In the genomic region with DNA sequence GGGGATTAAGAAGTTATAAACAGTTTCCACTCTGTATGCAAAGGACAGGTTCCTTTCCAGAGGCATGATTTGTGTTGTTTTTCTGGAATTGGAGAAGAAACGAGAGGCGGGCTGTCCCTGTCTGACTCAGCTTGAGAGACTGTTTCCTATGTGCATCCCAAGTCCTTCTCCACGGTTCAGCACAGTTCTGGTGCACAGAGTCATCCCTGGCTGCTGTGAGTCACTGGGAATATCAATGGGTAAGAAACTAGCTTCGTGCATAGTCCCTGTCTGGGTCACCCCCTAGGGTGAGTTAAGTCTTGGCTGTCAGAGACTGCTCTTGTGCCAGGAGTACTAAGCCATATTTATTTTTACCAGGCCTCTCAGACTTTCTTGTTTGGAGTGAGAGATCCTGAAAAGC, we compare ENCODE assay signal across 10 cellular contexts. TPM values are rescaled to one million over a fixed set of nuclear protein-coding genes. Genes with fewer than 3 reads are reported as not detected.
DNase-seq lines count a peak whose midpoint lies in the region; ATAC-seq, FAIRE-seq and TF ChIP-seq lines count a peak whose summit lies in the region.
"Had no signal": no experiment of that assay in that cellular context is flagged by ENCODE, and none has a peak within 500 bp of the region (broad histone marks: within the 10 kb centered on the region; RNA-seq: fewer than 3 reads in every experiment).

No MANE protein-coding gene starts in this region.

- FAIRE-seq in endothelial cell of umbilical vein (lab: Jason Lieb, UNC): peak; percentile 85
- no peak for FAIRE-seq in urothelium cell line (lab: Jason Lieb, UNC)
- FAIRE-seq in GM12891 (lab: Jason Lieb, UNC): no peak
- FAIRE-seq: GM18507 had no signal

- H3K4me3 ChIP-seq in endothelial cell of umbilical vein (replicated peaks in 1 of 3; ENCODE audit: insufficient read depth in 1 of 3, low read depth in 1 of 3, low read length in 3 of 3) (no peak overlapping the region), mesodermal cell (ENCODE audit: extremely low read depth, insufficient read depth, low read length, poor library complexity, severe bottlenecking) (no peak overlapping the region)

- dilution Hi-C loops in endothelial cell of umbilical vein (cut with MboI; ENCODE audit: extremely low pct_ligation_motif_present, low sequenced_read_pairs): no loop called here

- H3K36me3 Mint-ChIP-seq in WTC11: no peaks in the 10 kb centered on the region

- H3K4me3 Mint-ChIP-seq in WTC11: no peak overlapping the region

- H3K27ac Mint-ChIP-seq in WTC11: no peak overlapping the region

- no peaks in the 10 kb centered on the region for H3K79me2 ChIP-seq in endothelial cell of umbilical vein (ENCODE audit: control insufficient read depth, insufficient read depth, low read length)

- H3K9ac ChIP-seq in endothelial cell of umbilical vein (replicated peaks; ENCODE audit: extremely low read depth, insufficient read depth, low read length): no peak overlapping the region

- DNase-seq in M059J (ENCODE audit: low read depth): peak; percentile 99
- peak; percentile 66 for DNase-seq in endothelial cell of umbilical vein (ENCODE audit: low read depth, low spot score)
- DNase-seq in urothelium cell line (ENCODE audit: low spot score): peak; percentile 54
- DNase-seq in WTC11 (ENCODE audit: low spot score): no peak
- DNase-seq in GM12891 (ENCODE audit: insufficient read length, low spot score): no peak
- DNase-seq: glutamatergic neuron, NCI-H748 treated with DMSO at 0.1 percent for 48 hours had no signal

- H2AFZ ChIP-seq in endothelial cell of umbilical vein (ENCODE audit: low read depth, low read length): no peak overlapping the region

- peaks cover 19% of the 10 kb centered on the region for H3K4me1 ChIP-seq in endothelial cell of umbilical vein (ENCODE audit: control insufficient read depth, extremely low read depth, insufficient read depth, low read length)
- peaks cover 23% of the 10 kb centered on the region for H3K4me1 ChIP-seq in mesodermal cell (ENCODE audit: control insufficient read depth, insufficient read depth, low read length, poor library complexity, severe bottlenecking)

- TF ChIP-seq CTCF in endothelial cell of umbilical vein (IDR thresholded peaks at IDR 0.05; ENCODE audit: extremely low read depth in 1 of 2, insufficient read depth in 1 of 2, low read depth in 1 of 2, low read length in 2 of 2): no peak
- TF ChIP-seq CTCF in WTC11 (IDR thresholded peaks at IDR 0.05): no peak

- POLR2A ChIA-PET in endothelial cell of umbilical vein (lab: Charles Lee): no interaction called here
- POLR2A ChIA-PET in WTC11 (lab: Charles Lee): no interaction called here

- H3K9me3 ChIP-seq in endothelial cell of umbilical vein (replicated peaks; ENCODE audit: control insufficient read depth, insufficient read depth, low read length) (no peaks in the 10 kb centered on the region), mesodermal cell (ENCODE audit: control insufficient read depth, low read length) (no peaks in the 10 kb centered on the region)

- H3K27ac ChIP-seq in endothelial cell of umbilical vein (ENCODE audit: insufficient read depth, low read depth, low read length) (no peak overlapping the region), mesodermal cell (ENCODE audit: low read depth, low read length, severe bottlenecking) (peak overlapping the region; percentile 62)

- H3K36me3 ChIP-seq in endothelial cell of umbilical vein (ENCODE audit: control insufficient read depth in 2 of 2, extremely low read depth in 1 of 2, insufficient read depth in 2 of 2, low read length in 2 of 2) (no peaks in the 10 kb centered on the region), mesodermal cell (ENCODE audit: control insufficient read depth, insufficient read depth, low read length) (peaks cover 2% of the 10 kb centered on the region)

- no TSS peak for BruUV-seq in endothelial cell of umbilical vein (replicated peaks; lab: Mats Ljungman, UMichigan)

- no peak for ATAC-seq in WTC11
- ATAC-seq in activated CD4-positive, CD25-positive, alpha-beta regulatory T cell treated with anti-CD3 and anti-CD28 coated beads, Interleukin-2, amount 50 U/mL, for 24 hours: no peak

- H3K4me2 ChIP-seq in endothelial cell of umbilical vein (ENCODE audit: insufficient read depth, low read length): no peak overlapping the region

- WGBS in mesodermal cell (ENCODE audit: insufficient coverage in 2 of 2), 2 experiments: 30 to 50% methylated on average over 1 to 2 of the region's 4 CpGs

- no peaks in the 10 kb centered on the region for H3K9me1 ChIP-seq in endothelial cell of umbilical vein (replicated peaks; ENCODE audit: control insufficient read depth, extremely low read depth, insufficient read depth, low read length)

- no peaks in the 10 kb centered on the region for H3K9me3 Mint-ChIP-seq in WTC11

- H3K27me3 ChIP-seq in endothelial cell of umbilical vein (ENCODE audit: control insufficient read depth in 2 of 2, insufficient read depth in 2 of 2, low read length in 2 of 2): peaks cover 4 to 7% of the 10 kb centered on the region in 2 experiments

- TF ChIP-seq POLR2A in endothelial cell of umbilical vein (IDR thresholded peaks at IDR 0.05; ENCODE audit: low read depth, low read length) (no peak), GM12891 (IDR thresholded peaks at IDR 0.05; ENCODE audit: low read depth, low read length) (no peak)

- H4K20me1 ChIP-seq in endothelial cell of umbilical vein (replicated peaks; ENCODE audit: control insufficient read depth, extremely low read depth, insufficient read depth, low read length): no peaks in the 10 kb centered on the region

- CTCF ChIA-PET in endothelial cell of umbilical vein (lab: Charles Lee): interaction anchor here (0.5 to 3.1 kb wide), 7 partner anchors 9 to 232 kb away, joined by 3 to 34 read pairs (median 4); no protein-coding TSS in a partner anchor
- CTCF ChIA-PET in WTC11 (lab: Charles Lee): interaction anchor here (2.6 to 3.1 kb wide), 3 partner anchors 16 to 234 kb away, joined by 8 to 32 read pairs (median 13); a partner anchor contains a TSS

- peaks cover 7% of the 10 kb centered on the region; the same call in 1 of the 2 replicates for H3K27me3 Mint-ChIP-seq in WTC11 (ENCODE audit: low read depth)

- intact Hi-C loops in endothelial cell of umbilical vein (cut with micrococcal nuclease): no loop called here

- H3K4me1 Mint-ChIP-seq in WTC11: peaks cover 29% of the 10 kb centered on the region

TF ChIP-seq in endothelial cell of umbilical vein, 7 proteins besides CTCF, POLR2A, EP300 and RAD21:
- TF ChIP-seq, protein P1, sequence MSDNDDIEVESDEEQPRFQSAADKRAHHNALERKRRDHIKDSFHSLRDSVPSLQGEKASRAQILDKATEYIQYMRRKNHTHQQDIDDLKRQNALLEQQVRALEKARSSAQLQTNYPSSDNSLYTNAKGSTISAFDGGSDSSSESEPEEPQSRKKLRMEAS (IDR thresholded peaks at IDR 0.05; ENCODE audit: insufficient read depth, insufficient read length): no peak
- peak; percentile 94 for TF ChIP-seq FOS (IDR thresholded peaks at IDR 0.05; ENCODE audit: borderline replicate concordance, insufficient read depth, low read length)

TF ChIP-seq in WTC11, 78 proteins besides CTCF, POLR2A, EP300 and RAD21 (continues in another document):
- TF ChIP-seq, protein P2, sequence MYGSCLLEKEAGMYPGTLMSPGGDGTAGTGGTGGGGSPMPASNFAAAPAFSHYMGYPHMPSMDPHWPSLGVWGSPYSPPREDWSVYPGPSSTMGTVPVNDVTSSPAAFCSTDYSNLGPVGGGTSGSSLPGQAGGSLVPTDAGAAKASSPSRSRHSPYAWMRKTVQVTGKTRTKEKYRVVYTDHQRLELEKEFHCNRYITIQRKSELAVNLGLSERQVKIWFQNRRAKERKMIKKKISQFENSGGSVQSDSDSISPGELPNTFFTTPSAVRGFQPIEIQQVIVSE (CRISPR knock-in tag; IDR thresholded peaks at IDR 0.05; ENCODE audit: borderline replicate concordance): no peak
- TF ChIP-seq ESRRA (CRISPR knock-in tag; IDR thresholded peaks at IDR 0.05; ENCODE audit: borderline replicate concordance): no peak

TF ChIP-seq in GM12891, 5 proteins besides CTCF, POLR2A, EP300 and RAD21:
- TF ChIP-seq SPI1 (IDR thresholded peaks at IDR 0.05; ENCODE audit: low read depth, low read length) (no peak), POU2F2 (IDR thresholded peaks at IDR 0.05; ENCODE audit: low read depth, low read length) (no peak), TAF1 (IDR thresholded peaks at IDR 0.05; ENCODE audit: low read depth, low read length) (no peak), POLR2AphosphoS5 (IDR thresholded peaks at IDR 0.05; ENCODE audit: low read depth, low read length) (no peak), PAX5 (IDR thresholded peaks at IDR 0.05; ENCODE audit: insufficient read depth, low read length, severe bottlenecking) (no peak)

RNA-seq across cellular contexts. Expression of a gene that starts 2.4 kb away (rescaled TPM):
- total RNA-seq in M059J (2014; rRNA removed; shearing (Covaris generic)): 0.98 and 1.1 TPM in 2 replicates
- 2.0 and 3.8 TPM in 2 replicates for total RNA-seq in endothelial cell of umbilical vein
- polyA plus RNA-seq in endothelial cell of umbilical vein: 0.78 and 0.86 TPM in 2 replicates
- polyA plus RNA-seq in endothelial cell of umbilical vein (2011; cell fraction: cytosol; rRNA removed): 0.90 and 1.2 TPM in 2 replicates
- polyA plus RNA-seq in endothelial cell of umbilical vein (2011; cell fraction: nucleus; rRNA removed): 2.9 and 3.7 TPM in 2 replicates
- 1.3 and 1.6 TPM in 2 replicates for polyA plus RNA-seq in endothelial cell of umbilical vein (2012)
- 4.4 and 6.7 TPM in 2 replicates for polyA minus RNA-seq in endothelial cell of umbilical vein
- 3.0 TPM for polyA minus RNA-seq in endothelial cell of umbilical vein (2011; cell fraction: cytosol; rRNA and poly(A)+ RNA removed)
- polyA minus RNA-seq in endothelial cell of umbilical vein (2011; cell fraction: nucleus; rRNA and poly(A)+ RNA removed): 1.5 and 1.9 TPM in 2 replicates
- 32.8 TPM for polyA plus RNA-seq in mesodermal cell (2013, experiment 1 of 2)
- polyA plus RNA-seq in mesodermal cell (2013, experiment 2 of 2): 24.7 TPM
- total RNA-seq in WTC11 (2021): 27.6 to 39.5 TPM (median 28.0 TPM) in 3 replicates
- 0.58 TPM for polyA plus RNA-seq in GM12891 (2012; ENCODE audit: low read depth, missing spikeins)

RNA-seq across cellular contexts. Expression of a gene that starts 15.9 kb away (rescaled TPM):
- 46.6 and 62.4 TPM in 2 replicates for total RNA-seq in M059J (2014; rRNA removed; shearing (Covaris generic))
- total RNA-seq in endothelial cell of umbilical vein (25.9 and 29.6 TPM in 2 replicates), WTC11 (2021) (23.6 to 27.6 TPM (median 27.5 TPM) in 3 replicates)
- 38.2 and 43.1 TPM in 2 replicates for polyA plus RNA-seq in endothelial cell of umbilical vein
- 31.1 and 35.2 TPM in 2 replicates for polyA plus RNA-seq in endothelial cell of umbilical vein (2011; cell fraction: cytosol; rRNA removed)
- polyA plus RNA-seq in endothelial cell of umbilical vein (2011; cell fraction: nucleus; rRNA removed): 29.5 and 33.9 TPM in 2 replicates
- polyA plus RNA-seq in endothelial cell of umbilical vein (2012): 26.3 and 29.7 TPM in 2 replicates
- 42.3 and 47.9 TPM in 2 replicates for polyA minus RNA-seq in endothelial cell of umbilical vein
- 51.9 TPM for polyA minus RNA-seq in endothelial cell of umbilical vein (2011; cell fraction: cytosol; rRNA and poly(A)+ RNA removed)
- 41.2 and 59.1 TPM in 2 replicates for polyA minus RNA-seq in endothelial cell of umbilical vein (2011; cell fraction: nucleus; rRNA and poly(A)+ RNA removed)
- 51.4 TPM for polyA plus RNA-seq in mesodermal cell (2013, experiment 1 of 2)
- 43.1 TPM for polyA plus RNA-seq in mesodermal cell (2013, experiment 2 of 2)
- 27.1 TPM for polyA plus RNA-seq in GM12891 (2012; ENCODE audit: low read depth, missing spikeins)

Comparison
In these comparisons a context has a peak if more than half of its experiments do, and no peak if none do; other contexts are left out.
1. DNase-seq: peak in M059J (single experiment), endothelial cell of umbilical vein (single experiment) and urothelium cell line (single experiment); none in WTC11 (single experiment) and GM12891 (single experiment).